8 cellular contexts compared by ENCODE assay signal in genomic region chr19:47094557-47095517, GRCh38. TPM values are rescaled to one million over a fixed set of nuclear protein-coding genes. Genes with fewer than 3 reads are reported as not detected.
A peak's percentile ranks its signal among the peaks of the same experiment; 100 is the strongest.
DNase-seq lines count a peak whose midpoint lies in the region; ATAC-seq and TF ChIP-seq lines count a peak whose summit lies in the region.

No MANE protein-coding gene starts in this region.

- no peaks in the 10 kb centered on the region for H3K9me3 Mint-ChIP-seq in activated CD4-positive, alpha-beta T cell treated with anti-CD3 and anti-CD28 coated beads for 36 hours (ENCODE audit: low read depth)
- H3K9me3 Mint-ChIP-seq in activated naive CD4-positive, alpha-beta T cell treated with anti-CD3 and anti-CD28 coated beads, Interleukin-2, amount 50 U/mL, for 72 hours = no peaks in the 10 kb centered on the region
- H3K9me3 Mint-ChIP-seq in memory B cell = no peaks in the 10 kb centered on the region

- DNase-seq in activated CD4-positive, alpha-beta T cell treated with anti-CD3 and anti-CD28 coated beads for 36 hours = peak; percentile 70
- DNase-seq in activated CD4-positive, alpha-beta T cell treated with anti-CD3 and anti-CD28 coated beads, Interleukin-2, amount 50 U/mL, for 4 hours = no peak
- DNase-seq in activated naive CD4-positive, alpha-beta T cell treated with anti-CD3 and anti-CD28 coated beads, Interleukin-2, amount 50 U/mL, for 72 hours (ENCODE audit: low spot score in 2 of 2) = peak; percentile 54 to 80
- DNase-seq in memory B cell (ENCODE audit: low spot score in 2 of 2) = no peak
- no peak for DNase-seq in thoracic aorta (ENCODE audit: low spot score)
- DNase-seq in DMS153 treated with DMSO at 0.1 percent for 48 hours (lab: John Stamatoyannopoulos, UW; ENCODE audit: unreplicated experiment) = no peak
- no peak for DNase-seq in SKM-1 treated with dmso at 0.1 percent for 144 hours (lab: John Stamatoyannopoulos, UW; ENCODE audit: unreplicated experiment)
- no peak for DNase-seq in AG08396 (ENCODE audit: low spot score)

- H3K4me3 Mint-ChIP-seq in activated CD4-positive, alpha-beta T cell treated with anti-CD3 and anti-CD28 coated beads for 36 hours = peak overlapping the region; percentile 65
- peak overlapping the region; percentile 57 for H3K4me3 Mint-ChIP-seq in memory B cell

- H3K4me1 ChIP-seq in thoracic aorta (ENCODE audit: control insufficient read depth in 1 of 2, low read depth in 2 of 2) = peaks cover 14 to 54% of the 10 kb centered on the region in 2 donors

- POLR2A ChIA-PET in activated CD4-positive, alpha-beta T cell treated with anti-CD3 and anti-CD28 coated beads for 36 hours (lab: Charles Lee) = interaction anchor here (0.8 to 1.9 kb wide), 6 partner anchors 8 to 36 kb away, joined by 3 to 17 read pairs (median 7); partner anchors contain the start of genes SAE1 and ZC3H4

- TF ChIP-seq CTCF in thoracic aorta (IDR thresholded peaks at IDR 0.05) = no peak

- H3K27me3 Mint-ChIP-seq in activated CD4-positive, alpha-beta T cell treated with anti-CD3 and anti-CD28 coated beads for 36 hours = no peaks in the 10 kb centered on the region
- no peaks in the 10 kb centered on the region for H3K27me3 Mint-ChIP-seq in memory B cell

- peaks cover 60% of the 10 kb centered on the region for H3K36me3 Mint-ChIP-seq in activated CD4-positive, alpha-beta T cell treated with anti-CD3 and anti-CD28 coated beads for 36 hours (ENCODE audit: low read depth)
- peaks cover 17 to 43% of the 10 kb centered on the region in 2 donors for H3K36me3 Mint-ChIP-seq in activated naive CD4-positive, alpha-beta T cell treated with anti-CD3 and anti-CD28 coated beads, Interleukin-2, amount 50 U/mL, for 72 hours
- H3K36me3 Mint-ChIP-seq in memory B cell = peaks cover 14% of the 10 kb centered on the region

- no peaks in the 10 kb centered on the region for H3K9me3 ChIP-seq in thoracic aorta

- intact Hi-C loops in activated CD4-positive, alpha-beta T cell treated with anti-CD3 and anti-CD28 coated beads for 36 hours (cut with DNase I, micrococcal nuclease) = loop anchor here (1.0 kb wide), 3 partner anchors 12 to 18 kb away; partner anchors contain the start of gene ZC3H4 (in 1 of the 2)

- no peak overlapping the region for H3K4me3 ChIP-seq in thoracic aorta

- ATAC-seq in activated CD4-positive, alpha-beta T cell treated with anti-CD3 and anti-CD28 coated beads for 36 hours = peak; percentile 77
- ATAC-seq in activated naive CD4-positive, alpha-beta T cell treated with anti-CD3 and anti-CD28 coated beads, Interleukin-2, amount 50 U/mL, for 72 hours = peak; percentile 83 to 87
- ATAC-seq in memory B cell (ENCODE audit: low read depth) = peak; percentile 34
- ATAC-seq in thoracic aorta (ENCODE audit: insufficient number of reproducible peaks, low FRiP score, low read depth) = no peak

- peak overlapping the region; percentile 95 for H3K27ac Mint-ChIP-seq in activated CD4-positive, alpha-beta T cell treated with anti-CD3 and anti-CD28 coated beads for 36 hours
- peak overlapping the region; percentile 99 to 100 for H3K27ac Mint-ChIP-seq in activated naive CD4-positive, alpha-beta T cell treated with anti-CD3 and anti-CD28 coated beads, Interleukin-2, amount 50 U/mL, for 72 hours
- H3K27ac Mint-ChIP-seq in memory B cell = peak overlapping the region; percentile 92

- CTCF ChIA-PET in activated CD4-positive, alpha-beta T cell treated with anti-CD3 and anti-CD28 coated beads for 36 hours (lab: Charles Lee) = interaction anchor here (0.6 to 2.1 kb wide), 5 partner anchors 15 to 131 kb away, joined by 3 to 9 read pairs (median 3); partner anchors contain the start of gene ZC3H4

- H3K27me3 ChIP-seq in thoracic aorta (replicated peaks; ENCODE audit: insufficient read depth) = no peaks in the 10 kb centered on the region

- H3K36me3 ChIP-seq in thoracic aorta = peaks cover 12% of the 10 kb centered on the region

- H3K27ac ChIP-seq in thoracic aorta = peak overlapping the region; percentile 21 to 26

- peaks cover 53% of the 10 kb centered on the region for H3K4me1 Mint-ChIP-seq in activated CD4-positive, alpha-beta T cell treated with anti-CD3 and anti-CD28 coated beads for 36 hours
- H3K4me1 Mint-ChIP-seq in memory B cell = peaks cover 23% of the 10 kb centered on the region

RNA-seq across cellular contexts. Expression of gene ZC3H4, which starts 18.7 kb away (rescaled TPM):
- 100 to 1,000 TPM in 1 of 2 experiments, 10 to 100 TPM in 1; 88.6 to 128 TPM for total RNA-seq in activated CD4-positive, alpha-beta T cell treated with anti-CD3 and anti-CD28 coated beads for 36 hours
- total RNA-seq in activated naive CD4-positive, alpha-beta T cell treated with anti-CD3 and anti-CD28 coated beads, Interleukin-2, amount 50 U/mL, for 72 hours = 100 to 1,000 TPM in 1 of 2 donors, 10 to 100 TPM in 1; 49.8 to 112 TPM
- 10 to 100 TPM; 21.9 to 26.0 TPM for total RNA-seq in thoracic aorta

RNA-seq across cellular contexts. Expression of gene SAE1, which starts 35.8 kb away (rescaled TPM):
- total RNA-seq in activated CD4-positive, alpha-beta T cell treated with anti-CD3 and anti-CD28 coated beads for 36 hours = 100 to 1,000 TPM; 143 to 156 TPM
- total RNA-seq in activated naive CD4-positive, alpha-beta T cell treated with anti-CD3 and anti-CD28 coated beads, Interleukin-2, amount 50 U/mL, for 72 hours = 100 to 1,000 TPM; 121 to 178 TPM
- 10 to 100 TPM; 39.3 to 50.8 TPM for total RNA-seq in thoracic aorta

RNA-seq across cellular contexts. Expression of gene TMEM160, which starts 46.4 kb away (rescaled TPM):
- 10 to 100 TPM; 16.3 to 52.7 TPM for total RNA-seq in activated CD4-positive, alpha-beta T cell treated with anti-CD3 and anti-CD28 coated beads for 36 hours
- 10 to 100 TPM; 41.4 to 51.0 TPM for total RNA-seq in activated naive CD4-positive, alpha-beta T cell treated with anti-CD3 and anti-CD28 coated beads, Interleukin-2, amount 50 U/mL, for 72 hours
- total RNA-seq in thoracic aorta = 10 to 100 TPM in 1 of 2 donors, 1 to 10 TPM in 1; 2.4 to 55.0 TPM

Comparison
In these comparisons a context has a peak if more than half of its experiments do, and no peak if none do; other contexts are left out.
1. DNase-seq: peak in activated CD4-positive, alpha-beta T cell treated with anti-CD3 and anti-CD28 coated beads for 36 hours (single experiment) and activated naive CD4-positive, alpha-beta T cell treated with anti-CD3 and anti-CD28 coated beads, Interleukin-2, amount 50 U/mL, for 72 hours (2 of 2); none in activated CD4-positive, alpha-beta T cell treated with anti-CD3 and anti-CD28 coated beads, Interleukin-2, amount 50 U/mL, for 4 hours (0 of 2), memory B cell (0 of 2), thoracic aorta (single experiment), DMS153 treated with DMSO at 0.1 percent for 48 hours (single experiment), SKM-1 treated with dmso at 0.1 percent for 144 hours (single experiment) and AG08396 (single experiment).
2. Peak in every context shown above with its lines, with median percentiles within 50 percentile points of each other: H3K27ac Mint-ChIP-seq.